ENCODE assay signal across 20 cellular contexts in the genomic region with DNA sequence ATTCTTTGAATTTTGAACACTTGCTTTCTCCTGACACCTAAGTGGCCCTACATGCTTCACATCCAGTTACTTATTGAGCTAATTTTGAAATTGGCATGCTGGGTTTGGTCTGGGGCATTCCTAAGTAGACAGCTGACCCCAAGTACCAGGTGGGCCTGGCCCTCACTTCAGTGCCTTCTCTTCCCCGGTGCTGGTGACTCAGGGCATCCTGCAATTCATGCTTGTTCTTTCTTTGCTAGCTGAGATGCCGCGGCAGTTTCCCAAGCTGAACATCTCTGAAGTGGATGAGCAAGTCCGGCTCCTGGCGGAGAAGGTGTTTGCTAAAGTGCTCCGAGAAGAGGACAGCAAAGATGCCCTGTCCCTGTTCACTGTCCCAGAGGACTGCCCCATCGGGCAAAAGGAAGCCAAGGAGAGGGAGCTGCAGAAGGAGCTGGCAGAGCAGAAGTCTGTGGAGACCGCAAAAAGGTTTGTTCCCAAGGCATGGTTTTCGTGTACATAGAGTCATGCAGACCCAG. TPM values are rescaled to one million over a fixed set of nuclear protein-coding genes. Genes with fewer than 3 reads are reported as not detected.
DNase-seq lines count a peak whose midpoint lies in the region; ATAC-seq lines count a peak whose summit lies in the region.
"Had no signal": no experiment of that assay in that cellular context is flagged by ENCODE, and none has a peak within 500 bp of the region (broad histone marks: within the 10 kb centered on the region; RNA-seq: fewer than 3 reads in every experiment).

No MANE protein-coding gene starts in this region.

- H3K27ac ChIP-seq in KOPT-K1 (ENCODE audit: low read depth, low read length, poor library complexity, severe bottlenecking) = peak overlapping the region; percentile 33
- no peak overlapping the region for H3K27ac ChIP-seq in naive thymus-derived CD4-positive, alpha-beta T cell (ENCODE audit: low read depth, low read length)
- H3K27ac ChIP-seq: GM23248 had no signal

- no peaks in the 10 kb centered on the region for H3K27me3 ChIP-seq in naive thymus-derived CD4-positive, alpha-beta T cell (ENCODE audit: control insufficient read depth in 2 of 2, insufficient read depth in 2 of 2, low read length in 2 of 2)

- H3K27me3 Mint-ChIP-seq in activated CD8-positive, alpha-beta memory T cell treated with anti-CD3 and anti-CD28 coated beads, Interleukin-2, amount 10 ng/mL, durations not matched to agents 7 days and 5 days = no peaks in the 10 kb centered on the region
- no peaks in the 10 kb centered on the region for H3K27me3 Mint-ChIP-seq in naive thymus-derived CD4-positive, alpha-beta T cell
- H3K27me3 Mint-ChIP-seq: CD4-positive, CD25-positive, alpha-beta regulatory T cell; IgD-negative memory B cell had no signal

- peaks cover 53% of the 10 kb centered on the region for H3K36me3 ChIP-seq in KOPT-K1 (ENCODE audit: insufficient read depth, low read length)
- H3K36me3 ChIP-seq in naive thymus-derived CD4-positive, alpha-beta T cell (ENCODE audit: control insufficient read depth in 2 of 3, insufficient read depth in 3 of 3, low read length in 3 of 3) = peaks cover 21 to 52% (median 22%) of the 10 kb centered on the region in 3 experiments

- no peaks in the 10 kb centered on the region for H3K9me3 Mint-ChIP-seq in activated CD8-positive, alpha-beta memory T cell treated with anti-CD3 and anti-CD28 coated beads, Interleukin-2, amount 10 ng/mL, durations not matched to agents 7 days and 5 days (ENCODE audit: low read depth)
- no peaks in the 10 kb centered on the region for H3K9me3 Mint-ChIP-seq in naive thymus-derived CD4-positive, alpha-beta T cell
- H3K9me3 Mint-ChIP-seq: CD4-positive, CD25-positive, alpha-beta regulatory T cell; IgD-negative memory B cell had no signal

- H3K4me3 ChIP-seq in naive thymus-derived CD4-positive, alpha-beta T cell (ENCODE audit: low read length) = no peak overlapping the region
- H3K4me3 ChIP-seq: GM23248 had no signal

- H3K36me3 Mint-ChIP-seq in activated CD8-positive, alpha-beta memory T cell treated with anti-CD3 and anti-CD28 coated beads, Interleukin-2, amount 10 ng/mL, durations not matched to agents 7 days and 5 days = peaks cover 36% of the 10 kb centered on the region
- H3K36me3 Mint-ChIP-seq in naive thymus-derived CD4-positive, alpha-beta T cell = peaks cover 20 to 45% (median 32%) of the 10 kb centered on the region in 5 donors

- peak; percentile 33 for DNase-seq in activated CD8-positive, alpha-beta memory T cell treated with anti-CD3 and anti-CD28 coated beads, Interleukin-2, amount 10 ng/mL, durations not matched to agents 7 days and 5 days
- no peak for DNase-seq in naive thymus-derived CD4-positive, alpha-beta T cell
- no peak for DNase-seq in LoVo (ENCODE audit: low spot score)
- DNase-seq in stimulated activated naive CD8-positive, alpha-beta T cell treated with anti-CD3 and anti-CD28 coated beads, Interleukin-15, Interleukin-2, amounts not matched to agents 100 U/mL and 50 U/mL, for 24 hours = no peak
- no peak for DNase-seq in Right ventricle myocardium inferior (ENCODE audit: missing footprints)
- DNase-seq: ACHN; CD4-positive, CD25-positive, alpha-beta regulatory T cell; COR-L47; GF-D8; GM23248; HCEC 1CT; NCI-H1105; NCI-H2081 treated with DMSO at 0.1 percent for 48 hours; NCI-H510A; NCI-H748 treated with DMSO at 0.1 percent for 48 hours; SHP77 treated with DMSO at 0.1 percent for 48 hours; SK-N-SH had no signal

- POLR2A ChIA-PET in naive thymus-derived CD4-positive, alpha-beta T cell (lab: Charles Lee) = interaction anchor here (0.6 to 0.8 kb wide), 3 partner anchors 12 to 26 kb away, joined by 3 read pairs; no protein-coding TSS in a partner anchor

- peaks cover 34 to 45% of the 10 kb centered on the region in 2 donors for H3K4me1 ChIP-seq in naive thymus-derived CD4-positive, alpha-beta T cell (ENCODE audit: control insufficient read depth in 2 of 2, insufficient read depth in 2 of 2, low read length in 2 of 2)

- H3K4me3 Mint-ChIP-seq in activated CD8-positive, alpha-beta memory T cell treated with anti-CD3 and anti-CD28 coated beads, Interleukin-2, amount 10 ng/mL, durations not matched to agents 7 days and 5 days = no peak overlapping the region
- H3K4me3 Mint-ChIP-seq in naive thymus-derived CD4-positive, alpha-beta T cell = no peak overlapping the region
- H3K4me3 Mint-ChIP-seq: CD4-positive, CD25-positive, alpha-beta regulatory T cell had no signal

- CTCF ChIA-PET in activated CD8-positive, alpha-beta memory T cell treated with anti-CD3 and anti-CD28 coated beads, Interleukin-2, amount 10 ng/mL, durations not matched to agents 7 days and 5 days (lab: Charles Lee) = interaction anchor here (0.8 to 1.5 kb wide), 4 partner anchors 10 to 281 kb away, joined by 3 to 6 read pairs (median 4); partner anchors contain the start of gene RNF141
- CTCF ChIA-PET in naive thymus-derived CD4-positive, alpha-beta T cell (lab: Charles Lee) = interaction anchor here (0.6 to 1.2 kb wide), 5 partner anchors 9 to 276 kb away, joined by 3 to 4 read pairs (median 3); partner anchors contain the start of gene RNF141

- peaks cover 42% of the 10 kb centered on the region for H3K4me1 Mint-ChIP-seq in activated CD8-positive, alpha-beta memory T cell treated with anti-CD3 and anti-CD28 coated beads, Interleukin-2, amount 10 ng/mL, durations not matched to agents 7 days and 5 days
- H3K4me1 Mint-ChIP-seq in naive thymus-derived CD4-positive, alpha-beta T cell = peaks cover 41 to 61% (median 54%) of the 10 kb centered on the region in 7 donors

- H3K27ac Mint-ChIP-seq in activated CD8-positive, alpha-beta memory T cell treated with anti-CD3 and anti-CD28 coated beads, Interleukin-2, amount 10 ng/mL, durations not matched to agents 7 days and 5 days = no peak overlapping the region
- H3K27ac Mint-ChIP-seq in naive thymus-derived CD4-positive, alpha-beta T cell = peak overlapping the region in 5 of 9 donors; percentile 2 to 95 (median 67)

- no peak for ATAC-seq in activated CD8-positive, alpha-beta memory T cell treated with anti-CD3 and anti-CD28 coated beads, Interleukin-2, amount 10 ng/mL, durations not matched to agents 7 days and 5 days
- no peak for ATAC-seq in naive thymus-derived CD4-positive, alpha-beta T cell
- no peak for ATAC-seq in stimulated activated naive CD8-positive, alpha-beta T cell treated with anti-CD3 and anti-CD28 coated beads, Interleukin-15, Interleukin-2, amounts not matched to agents 100 U/mL and 50 U/mL, for 24 hours
- ATAC-seq in Right ventricle myocardium inferior (no peak), GM19324 (IDR thresholded peaks at IDR 0.05; ENCODE audit: low FRiP score, unreplicated experiment) (no peak)

- peaks cover 9% of the 10 kb centered on the region for H3K9me3 ChIP-seq in KOPT-K1 (ENCODE audit: insufficient read depth, low read length, poor library complexity, severe bottlenecking)
- H3K9me3 ChIP-seq in naive thymus-derived CD4-positive, alpha-beta T cell (ENCODE audit: control insufficient read depth in 2 of 3, low read length in 3 of 3) = no peaks in the 10 kb centered on the region
- H3K9me3 ChIP-seq: SK-N-SH had no signal

- intact Hi-C loops in naive thymus-derived CD4-positive, alpha-beta T cell (cut with micrococcal nuclease) = no loop called here
- intact Hi-C loops in Right ventricle myocardium inferior (cut with DNase I) = no loop called here

RNA-seq across cellular contexts. Expression of gene AMPD3, which starts 6.3 kb away (rescaled TPM):
- total RNA-seq in activated CD8-positive, alpha-beta memory T cell treated with anti-CD3 and anti-CD28 coated beads, Interleukin-2, amount 10 ng/mL, durations not matched to agents 7 days and 5 days = 10 to 100 TPM in 1 of 2 experiments, 1 to 10 TPM in 1; 8.8 to 13.4 TPM
- 10 to 100 TPM; 23.9 to 35.1 (median 30.4) TPM for total RNA-seq in naive thymus-derived CD4-positive, alpha-beta T cell
- 10 to 100 TPM; 12.9 to 17.8 TPM for polyA plus RNA-seq in naive thymus-derived CD4-positive, alpha-beta T cell
- 3.5 TPM for total RNA-seq in Right ventricle myocardium inferior
